12 cellular contexts compared by ENCODE assay signal in the genomic region with DNA sequence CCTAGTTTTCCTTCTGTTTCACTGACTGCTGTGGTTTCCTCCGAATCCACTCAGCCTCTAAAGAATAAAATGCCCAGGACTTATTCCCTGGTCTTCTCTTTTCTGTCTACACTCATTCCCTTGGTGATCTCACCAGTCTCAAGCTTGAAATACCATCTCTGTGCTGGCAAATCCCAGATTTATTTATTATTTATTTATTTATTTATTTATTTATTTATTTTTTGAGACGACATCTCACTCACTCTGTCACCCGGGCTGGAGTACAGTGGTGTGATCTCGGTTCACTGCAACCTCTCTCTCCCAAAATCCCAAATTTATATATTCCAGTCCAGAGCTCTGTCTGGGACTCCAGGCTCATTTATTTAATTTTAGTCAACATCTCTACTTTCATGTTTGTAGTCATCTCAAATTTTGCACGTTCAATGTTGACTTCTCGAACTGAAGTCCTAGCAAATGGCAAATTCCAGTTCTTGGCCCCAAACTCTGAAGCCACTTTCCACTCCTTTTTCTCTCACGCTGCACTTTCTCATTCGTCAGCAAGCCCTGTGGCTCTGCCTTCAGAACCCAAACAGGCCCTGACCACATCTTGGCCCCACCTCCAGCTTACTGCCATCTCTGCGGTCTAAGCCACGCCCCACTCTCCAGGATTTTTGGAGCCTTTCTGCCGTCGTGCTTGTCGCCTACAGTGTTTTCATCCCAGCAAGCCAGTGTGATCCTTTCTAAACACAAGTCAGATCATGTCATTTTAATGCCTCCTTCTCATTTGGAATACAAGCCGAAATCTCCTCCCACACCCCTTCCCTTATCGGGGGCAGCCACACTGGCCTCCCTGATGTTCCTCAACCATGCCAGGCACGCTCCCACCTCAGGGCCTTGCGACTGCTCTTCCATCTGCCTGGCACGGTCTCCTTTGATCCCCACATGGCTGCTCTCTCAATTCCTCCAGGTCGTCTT. TPM values are rescaled to one million over a fixed set of nuclear protein-coding genes. Genes with fewer than 3 reads are reported as not detected.
DNase-seq lines count a peak whose midpoint lies in the region; ATAC-seq and TF ChIP-seq lines count a peak whose summit lies in the region.
"Had no signal": no experiment of that assay in that cellular context is flagged by ENCODE, and none has a peak within 500 bp of the region (broad histone marks: within the 10 kb centered on the region; RNA-seq: fewer than 3 reads in every experiment).

No MANE protein-coding gene starts in this region.

- H3K23ac ChIP-seq in mesendoderm (ENCODE audit: low read length): no peak overlapping the region

- peaks cover 0 to 4% (median 0%) of the 10 kb centered on the region in 5 experiments for H3K9me3 Mint-ChIP-seq in brain

- H4K8ac ChIP-seq in mesendoderm (ENCODE audit: low read depth, low read length): no peak overlapping the region

- no peaks in the 10 kb centered on the region for H3K36me3 Mint-ChIP-seq in brain

- H3K36me3 ChIP-seq in mesendoderm (ENCODE audit: control insufficient read depth, insufficient read depth, low read length) (no peaks in the 10 kb centered on the region), gastrocnemius medialis (no peaks in the 10 kb centered on the region)

- WGBS in mesendoderm (ENCODE audit: extremely low coverage, insufficient coverage, low lambda C conversion rate): no CpG with 5 or more reads among the region's 19 CpGs

- no peak overlapping the region for H2BK5ac ChIP-seq in mesendoderm (ENCODE audit: low read length)

- peaks cover 6% of the 10 kb centered on the region for H3K27me3 Mint-ChIP-seq in brain

- no peak overlapping the region for H2BK120ac ChIP-seq in mesendoderm (ENCODE audit: low read depth, low read length)

- no peak overlapping the region for H3K4me2 ChIP-seq in mesendoderm (ENCODE audit: low read length)

- H3K27me3 ChIP-seq in mesendoderm (ENCODE audit: insufficient read depth, low read length, poor library complexity) (no peaks in the 10 kb centered on the region), gastrocnemius medialis (peaks cover 0 to 2% (median 0%) of the 10 kb centered on the region in 3 donors)

- no peak overlapping the region for H3K4ac ChIP-seq in mesendoderm (ENCODE audit: low read depth, low read length)

- no peaks in the 10 kb centered on the region for H3K9me3 ChIP-seq in gastrocnemius medialis

- H3K27ac ChIP-seq in mesendoderm (ENCODE audit: low read depth, low read length) (no peak overlapping the region), gastrocnemius medialis (no peak overlapping the region)
- H3K27ac ChIP-seq: epithelial cell of prostate had no signal

- TF ChIP-seq POLR2A in gastrocnemius medialis (IDR thresholded peaks at IDR 0.05): no peak

- no peak overlapping the region for H3K9ac ChIP-seq in mesendoderm (ENCODE audit: low read length)

- no peak overlapping the region for H2AK5ac ChIP-seq in mesendoderm (ENCODE audit: low read length)

- H3K27ac Mint-ChIP-seq in brain: peak overlapping the region; percentile 36 to 88 (median 63)

- H3K4me3 Mint-ChIP-seq in brain: peak overlapping the region in 3 of 5 experiments; percentile 1 to 21 (median 14)

- H3K56ac ChIP-seq in mesendoderm (ENCODE audit: low read length): peak overlapping the region; percentile 71

- peak; percentile 49 for DNase-seq in AG09319 (ENCODE audit: extremely low read depth, low read depth)
- DNase-seq in NCI-H187 (lab: John Stamatoyannopoulos, UW): peak; percentile 53 to 78
- peak; percentile 92 for DNase-seq in mesendoderm
- no peak for DNase-seq in gastrocnemius medialis
- no peak for DNase-seq in activated CD8-positive, alpha-beta memory T cell treated with anti-CD3 and anti-CD28 coated beads, Interleukin-2, amount 50 U/mL, for 48 hours
- DNase-seq: DND-41; stimulated activated CD4-positive, alpha-beta T cell treated with anti-CD3 and anti-CD28 coated beads, Interleukin-4, amount 100 ng/mL, for 1 hour had no signal

- in situ Hi-C loops in gastrocnemius medialis (cut with MboI; ENCODE audit: low sequenced_read_pairs in 4 of 4): no loop called here

- TF ChIP-seq CTCF in AG09319 (IDR thresholded peaks at IDR 0.05; ENCODE audit: low read depth, low read length): no peak
- no peak for TF ChIP-seq CTCF in brain (conservative IDR thresholded peaks at IDR 0.05)
- TF ChIP-seq CTCF in gastrocnemius medialis (IDR thresholded peaks at IDR 0.05 in 4 of 5, conservative IDR thresholded peaks at IDR 0.05 in 1 of 5): no peak

- H3K18ac ChIP-seq in mesendoderm (ENCODE audit: low read length): no peak overlapping the region

- H3K79me1 ChIP-seq in mesendoderm (ENCODE audit: low read length): no peaks in the 10 kb centered on the region

- H3K4me1 ChIP-seq in mesendoderm (ENCODE audit: control insufficient read depth, low read depth, low read length) (peaks cover 7% of the 10 kb centered on the region), gastrocnemius medialis (peaks cover 4 to 8% of the 10 kb centered on the region in 2 donors)

- intact Hi-C loops in gastrocnemius medialis (cut with DNase I; ENCODE audit: low total_unique reads): no loop called here

- ATAC-seq in gastrocnemius medialis: no peak
- no peak for ATAC-seq in GM21786 (IDR thresholded peaks at IDR 0.05; ENCODE audit: unreplicated experiment)
- ATAC-seq in GM18519 (IDR thresholded peaks at IDR 0.05; ENCODE audit: low FRiP score, unreplicated experiment): no peak
- ATAC-seq: activated CD4-positive, CD25-positive, alpha-beta regulatory T cell treated with anti-CD3 and anti-CD28 coated beads, Interleukin-2, amount 50 U/mL, for 24 hours had no signal

- no peaks in the 10 kb centered on the region for H3K79me2 ChIP-seq in mesendoderm (ENCODE audit: control insufficient read depth, insufficient read depth, low read length)

- no peak overlapping the region for H2BK15ac ChIP-seq in mesendoderm (replicated peaks; ENCODE audit: low read depth)

- H3K4me1 Mint-ChIP-seq in brain: peaks cover 14% of the 10 kb centered on the region

- peak overlapping the region; percentile 10 for H4K5ac ChIP-seq in mesendoderm (ENCODE audit: low read length)

- no peak overlapping the region for H3K4me3 ChIP-seq in mesendoderm (ENCODE audit: low read length)
- no peak overlapping the region for H3K4me3 ChIP-seq in gastrocnemius medialis

RNA-seq across cellular contexts. Expression of gene TENT5B, which starts 14.2 kb away (rescaled TPM):
- 4.3 TPM for polyA plus RNA-seq in brain (ENCODE audit: insufficient read depth, low read depth, low replicate concordance)
- 26.2 TPM for polyA plus RNA-seq in mesendoderm (2013, experiment 1 of 2)
- polyA plus RNA-seq in mesendoderm (2013, experiment 2 of 2): 28.4 TPM
- total RNA-seq in gastrocnemius medialis: 1 to 10 TPM in 3 of 4 donors, under 1 TPM in 1; 0.53 to 3.3 (median 1.5) TPM

RNA-seq across cellular contexts. Expression of gene TRNP1, which starts 33.4 kb away (rescaled TPM):
- 43.3 TPM for polyA plus RNA-seq in brain (ENCODE audit: insufficient read depth, low read depth, low replicate concordance)
- 20.9 TPM for polyA plus RNA-seq in mesendoderm (2013, experiment 1 of 2)
- 21.5 TPM for polyA plus RNA-seq in mesendoderm (2013, experiment 2 of 2)
- 1 to 10 TPM; 1.2 to 5.1 (median 2.0) TPM for total RNA-seq in gastrocnemius medialis

Comparison
In these comparisons a context has a peak if more than half of its experiments do, and no peak if none do; other contexts are left out.
1. DNase-seq: peak in AG09319 (single experiment), NCI-H187 (2 of 2) and mesendoderm (single experiment); none in gastrocnemius medialis (0 of 2) and activated CD8-positive, alpha-beta memory T cell treated with anti-CD3 and anti-CD28 coated beads, Interleukin-2, amount 50 U/mL, for 48 hours (single experiment).